Comparison of ENCODE assay signal across 8 cellular contexts in the genomic region with DNA sequence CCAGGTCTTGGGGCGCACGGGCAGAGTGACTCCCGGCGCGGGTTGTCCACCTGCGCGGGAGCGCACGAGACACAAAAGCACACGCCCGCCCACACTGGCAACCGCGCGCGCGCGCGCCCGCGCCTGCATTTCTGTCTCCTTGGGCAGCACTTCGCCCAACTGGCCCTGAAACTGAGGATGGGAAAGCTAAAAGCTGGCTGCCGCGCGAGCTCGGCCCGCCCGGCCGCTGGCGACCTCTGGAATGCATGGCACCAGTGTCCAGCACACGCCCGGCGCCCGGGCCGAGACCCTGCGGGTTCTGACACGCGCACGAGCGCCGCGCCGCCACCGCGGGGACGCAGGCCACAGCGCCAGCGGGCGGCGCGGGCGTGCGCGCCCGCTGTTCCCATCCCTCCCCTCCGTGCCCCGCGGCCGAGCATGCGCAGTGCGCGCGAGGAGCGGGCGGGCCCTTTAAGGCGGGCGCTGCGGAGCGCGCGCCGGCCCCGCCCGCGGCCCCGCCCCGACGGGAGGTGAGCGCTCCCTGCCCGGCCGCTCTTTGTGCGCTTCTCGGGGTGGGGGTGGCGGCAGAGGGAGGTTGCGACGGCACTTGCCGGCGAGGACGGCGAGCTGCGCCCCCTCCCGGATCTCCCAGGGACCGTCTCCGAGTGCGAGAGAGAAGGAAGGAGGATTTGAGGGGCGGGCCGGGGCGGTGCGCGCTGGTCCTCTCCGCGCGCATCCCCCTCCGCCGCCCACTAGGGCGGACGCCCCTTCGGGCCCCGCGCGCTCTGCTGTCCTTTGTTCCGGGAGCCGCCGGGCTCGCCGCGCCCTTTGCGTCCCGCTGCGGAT. TPM values are rescaled to one million over a fixed set of nuclear protein-coding genes. Genes with fewer than 3 reads are reported as not detected.
DNase-seq lines count a peak whose midpoint lies in the region; ATAC-seq and TF ChIP-seq lines count a peak whose summit lies in the region.

No MANE protein-coding gene starts in this region.

- H3K9me3 ChIP-seq in HUES6 (ENCODE audit: control insufficient read depth, insufficient read depth, low read depth, low read length) (no peaks in the 10 kb centered on the region), OCI-LY1 (ENCODE audit: low read length) (no peaks in the 10 kb centered on the region), esophagus (ENCODE audit: control insufficient read depth in 2 of 2, insufficient read depth in 1 of 2, low read depth in 1 of 2, low read length in 1 of 2) (peaks cover 0 to 2% of the 10 kb centered on the region in 2 donors), muscle layer of duodenum (ENCODE audit: control insufficient read depth in 1 of 2, low read length in 2 of 2) (no peaks in the 10 kb centered on the region)

- H3K27me3 ChIP-seq in HUES6 (ENCODE audit: control insufficient read depth, insufficient read depth, low read length) = peaks cover 51% of the 10 kb centered on the region
- no peaks in the 10 kb centered on the region for H3K27me3 ChIP-seq in OCI-LY1 (ENCODE audit: insufficient read depth, low read length)
- no peaks in the 10 kb centered on the region for H3K27me3 ChIP-seq in esophagus (ENCODE audit: control insufficient read depth in 1 of 2, insufficient read depth in 2 of 2, low read length in 2 of 2)
- H3K27me3 ChIP-seq in muscle layer of duodenum (ENCODE audit: low read depth, low read length) = no peaks in the 10 kb centered on the region

- no peaks in the 10 kb centered on the region for H3K9me2 ChIP-seq in OCI-LY1 (ENCODE audit: low read depth, low read length)

- peak overlapping the region; percentile 94 for H2AFZ ChIP-seq in OCI-LY1 (ENCODE audit: low read length)

- TF ChIP-seq CTCF in OCI-LY1 (IDR thresholded peaks at IDR 0.05; ENCODE audit: low read length) = peak; percentile 67

- H3K9ac ChIP-seq in HUES6 (ENCODE audit: low read length) = peak overlapping the region; percentile 75
- peak overlapping the region; percentile 85 for H3K9ac ChIP-seq in OCI-LY1 (ENCODE audit: low read length)

- H3K79me2 ChIP-seq in OCI-LY1 (ENCODE audit: insufficient read depth, low read length) = no peaks in the 10 kb centered on the region

- no peaks in the 10 kb centered on the region for H3K36me3 ChIP-seq in HUES6 (ENCODE audit: control insufficient read depth, insufficient read depth, low read length)
- H3K36me3 ChIP-seq in OCI-LY1 (ENCODE audit: insufficient read depth, low read length) = peaks cover 11% of the 10 kb centered on the region; the same call in 1 of the 2 replicates
- H3K36me3 ChIP-seq in esophagus (ENCODE audit: control insufficient read depth in 2 of 2, insufficient read depth in 2 of 2, low read length in 1 of 2) = no peaks in the 10 kb centered on the region
- H3K36me3 ChIP-seq in muscle layer of duodenum (ENCODE audit: control insufficient read depth in 1 of 2, insufficient read depth in 2 of 2, low read length in 2 of 2) = no peaks in the 10 kb centered on the region

- 1% methylated on average over 91 to 119 of the region's 119 CpGs for WGBS in esophagus, 2 donors

- peak; percentile 69 for ATAC-seq in GM21423 (IDR thresholded peaks at IDR 0.05; ENCODE audit: unreplicated experiment)

- H3K4me3 ChIP-seq in HUES6 (ENCODE audit: low read depth, low read length) = peak overlapping the region; percentile 92
- peak overlapping the region; percentile 84 for H3K4me3 ChIP-seq in OCI-LY1 (ENCODE audit: low read depth, low read length, poor library complexity, severe bottlenecking)
- H3K4me3 ChIP-seq in esophagus (ENCODE audit: low read depth in 1 of 2, low read length in 2 of 2) = peak overlapping the region; percentile 64 to 67
- peak overlapping the region; percentile 84 to 95 for H3K4me3 ChIP-seq in muscle layer of duodenum (ENCODE audit: low read depth in 1 of 2, low read length in 2 of 2)

- H3K27ac ChIP-seq in HUES6 (ENCODE audit: low read depth, low read length) (peak overlapping the region; percentile 80; the same call in 1 of the 2 replicates), OCI-LY1 (ENCODE audit: low read depth, low read length, poor library complexity, severe bottlenecking) (peak overlapping the region; percentile 82), esophagus (ENCODE audit: low read depth in 2 of 2, low read length in 1 of 2) (peak overlapping the region; percentile 84 to 90), muscle layer of duodenum (ENCODE audit: low read length) (peak overlapping the region; percentile 80)

- H4K20me1 ChIP-seq in OCI-LY1 (ENCODE audit: insufficient read depth, low read length) = no peaks in the 10 kb centered on the region

- peak overlapping the region; percentile 92 for H3K4me2 ChIP-seq in OCI-LY1 (ENCODE audit: low read length)

- H3F3A ChIP-seq in OCI-LY1 (ENCODE audit: insufficient read depth, low read length) = no peaks in the 10 kb centered on the region

- DNase-seq in D341Med (ENCODE audit: low spot score) = peak; percentile 98
- DNase-seq in activated T-cell treated with anti-CD3 and anti-CD28 coated beads for 48 hours (ENCODE audit: low read depth) = peak; percentile 89
- DNase-seq in stimulated activated CD8-positive, alpha-beta memory T cell treated with anti-CD3 and anti-CD28 coated beads, Interleukin-7, amount 100 ng/mL, for 1 hour (ENCODE audit: low read depth in 2 of 2) = peak; percentile 62 to 67

- peaks cover 14% of the 10 kb centered on the region for H3K4me1 ChIP-seq in HUES6 (ENCODE audit: control insufficient read depth, insufficient read depth, low read length)
- H3K4me1 ChIP-seq in OCI-LY1 (ENCODE audit: insufficient read depth, low read length, severe bottlenecking) = peaks cover 14% of the 10 kb centered on the region
- peaks cover 7 to 12% of the 10 kb centered on the region in 2 donors for H3K4me1 ChIP-seq in esophagus (ENCODE audit: control insufficient read depth in 2 of 2, insufficient read depth in 2 of 2, low read length in 1 of 2)
- H3K4me1 ChIP-seq in muscle layer of duodenum (ENCODE audit: control insufficient read depth in 1 of 2, insufficient read depth in 2 of 2, low read length in 2 of 2) = peaks cover 0 to 10% of the 10 kb centered on the region in 2 donors

RNA-seq across cellular contexts. Expression of a gene that starts 1.1 kb away (rescaled TPM):
- under 1 TPM; 0.39 to 0.42 TPM for polyA plus RNA-seq in esophagus

Comparison
In these comparisons a context has a peak if more than half of its experiments do, and no peak if none do; other contexts are left out.
1. Peak in every context shown above with its lines: DNase-seq, ATAC-seq, H3K4me3 ChIP-seq and H3K27ac ChIP-seq.